Comparison of ENCODE assay signal across 8 cellular contexts in genomic region chr1:156571261-156571958, GRCh38. TPM values are rescaled to one million over a fixed set of nuclear protein-coding genes. Genes with fewer than 3 reads are reported as not detected.
DNase-seq lines count a peak whose midpoint lies in the region; ATAC-seq and TF ChIP-seq lines count a peak whose summit lies in the region.

No MANE protein-coding gene starts in this region.

- H3K27me3 Mint-ChIP-seq in brain = peaks cover 16% of the 10 kb centered on the region
- H3K27me3 Mint-ChIP-seq in nephron progenitor cell (ENCODE audit: low read depth, poor library complexity) = peaks cover 17% of the 10 kb centered on the region

- H3K36me3 Mint-ChIP-seq in brain (no peaks in the 10 kb centered on the region), nephron progenitor cell (ENCODE audit: low read depth) (peaks cover 24% of the 10 kb centered on the region)

- no peak for ATAC-seq in HG03159 (IDR thresholded peaks at IDR 0.05; ENCODE audit: unreplicated experiment)
- no peak for ATAC-seq in GM21526 (IDR thresholded peaks at IDR 0.05; ENCODE audit: low FRiP score, unreplicated experiment)
- ATAC-seq in HG03108 (IDR thresholded peaks at IDR 0.05; ENCODE audit: unreplicated experiment) = no peak

- H3K4me3 ChIP-seq in MG63 = peak overlapping the region; percentile 95

- H3K27me3 ChIP-seq in MG63 = peaks cover 2% of the 10 kb centered on the region; the same call in 1 of the 2 replicates

- peak overlapping the region in 1 of 5 experiments; percentile 81 for H3K27ac Mint-ChIP-seq in brain
- no peak overlapping the region for H3K27ac Mint-ChIP-seq in nephron progenitor cell

- H3K9me3 Mint-ChIP-seq in brain (no peaks in the 10 kb centered on the region), nephron progenitor cell (no peaks in the 10 kb centered on the region)

- DNase-seq in EH (ENCODE audit: low read depth) (peak; percentile 92), MG63 (peak; percentile 62), nephron progenitor cell (no peak), superior temporal gyrus (ENCODE audit: extremely low spot score) (no peak)

- H3K4me1 Mint-ChIP-seq in brain (peaks cover 26% of the 10 kb centered on the region), nephron progenitor cell (peaks cover 51% of the 10 kb centered on the region)

- H3K36me3 ChIP-seq in MG63 = peaks cover 32% of the 10 kb centered on the region

- H3K4me3 Mint-ChIP-seq in brain (peak overlapping the region; percentile 90 to 99 (median 95)), nephron progenitor cell (peak overlapping the region; percentile 99)

- H3K9me3 ChIP-seq in MG63 = no peaks in the 10 kb centered on the region

- TF ChIP-seq CTCF in brain (conservative IDR thresholded peaks at IDR 0.05) = no peak
- TF ChIP-seq CTCF in nephron progenitor cell (IDR thresholded peaks at IDR 0.05) = no peak

RNA-seq across cellular contexts. Expression of gene IQGAP3, which starts 1.0 kb away (rescaled TPM):
- total RNA-seq in MG63 (2014; rRNA removed; shearing (Covaris generic); ENCODE audit: low replicate concordance) = 18.7 and 20.7 TPM in 2 replicates
- 16.6 TPM for polyA plus RNA-seq in brain (ENCODE audit: insufficient read depth, low read depth, low replicate concordance)

RNA-seq across cellular contexts. Expression of gene TTC24, which starts 8.1 kb away (rescaled TPM):
- total RNA-seq in MG63 (2014; rRNA removed; shearing (Covaris generic); ENCODE audit: low replicate concordance) = not detected in 2 replicates
- polyA plus RNA-seq in brain (ENCODE audit: insufficient read depth, low read depth, low replicate concordance) = not detected

RNA-seq across cellular contexts. Expression of gene NAXE, which starts 20.2 kb away (rescaled TPM):
- total RNA-seq in MG63 (2014; rRNA removed; shearing (Covaris generic); ENCODE audit: low replicate concordance) = 105 and 170 TPM in 2 replicates
- polyA plus RNA-seq in brain (ENCODE audit: insufficient read depth, low read depth, low replicate concordance) = 133 TPM

RNA-seq across cellular contexts. Expression of gene GPATCH4, which starts 29.9 kb away (rescaled TPM):
- total RNA-seq in MG63 (2014; rRNA removed; shearing (Covaris generic); ENCODE audit: low replicate concordance) = 10.0 and 48.6 TPM in 2 replicates
- 11.5 TPM for polyA plus RNA-seq in brain (ENCODE audit: insufficient read depth, low read depth, low replicate concordance)

RNA-seq across cellular contexts. Expression of gene HAPLN2, which starts 47.8 kb away (rescaled TPM):
- not detected in 2 replicates for total RNA-seq in MG63 (2014; rRNA removed; shearing (Covaris generic); ENCODE audit: low replicate concordance)
- polyA plus RNA-seq in brain (ENCODE audit: insufficient read depth, low read depth, low replicate concordance) = 69.6 TPM

Comparison
In these comparisons a context has a peak if more than half of its experiments do, and no peak if none do; other contexts are left out.
1. DNase-seq: peak in EH (single experiment) and MG63 (single experiment); none in nephron progenitor cell (single experiment) and superior temporal gyrus (single experiment).